In genomic region chr1:78541479-78541878, GRCh38 we compare ENCODE assay signal across 35 cellular contexts.
"Had no signal": no experiment of that assay in that cellular context is flagged by ENCODE, and none has a peak within 500 bp of the region (broad histone marks: within the 10 kb centered on the region; RNA-seq: fewer than 3 reads in every experiment).

No MANE protein-coding gene starts in this region.

- DNase-seq: Kasumi-1, MG63, MM.1S, MV-4-11, NCI-H1048, NCI-H1092, NCI-H1092 treated with DMSO at 0.1 percent for 48 hours, NCI-H1105, NCI-H1105 treated with DMSO at 0.1 percent for 48 hours, NCI-H1417, NCI-H1417 treated with DMSO at 0.1 percent for 48 hours, NCI-H1436, NCI-H1436 treated with DMSO at 0.1 percent for 48 hours, NCI-H146, NCI-H1694, NCI-H1694 treated with DMSO at 0.1 percent for 48 hours, NCI-H187, NCI-H187 treated with DMSO at 0.1 percent for 48 hours, NCI-H1930, NCI-H2029, NCI-H2029 treated with DMSO at 0.1 percent for 48 hours, NCI-H2081, NCI-H2081 treated with DMSO at 0.1 percent for 48 hours, NCI-H2107, NCI-H2171, NCI-H2171 treated with DMSO at 0.1 percent for 48 hours, NCI-H2227 treated with DMSO at 0.1 percent for 48 hours, NCI-H226, NCI-H345, NCI-H446, NCI-H446 treated with DMSO at 0.1 percent for 48 hours, NCI-H510A, NCI-H510A treated with DMSO at 0.1 percent for 48 hours, NCI-H524, NCI-H524 treated with DMSO at 0.1 percent for 48 hours had no signal

- H3K27me3 ChIP-seq: MG63 had no signal

- H3K4me3 ChIP-seq: MG63 had no signal
